13 cellular contexts compared by ENCODE assay signal in the genomic region with DNA sequence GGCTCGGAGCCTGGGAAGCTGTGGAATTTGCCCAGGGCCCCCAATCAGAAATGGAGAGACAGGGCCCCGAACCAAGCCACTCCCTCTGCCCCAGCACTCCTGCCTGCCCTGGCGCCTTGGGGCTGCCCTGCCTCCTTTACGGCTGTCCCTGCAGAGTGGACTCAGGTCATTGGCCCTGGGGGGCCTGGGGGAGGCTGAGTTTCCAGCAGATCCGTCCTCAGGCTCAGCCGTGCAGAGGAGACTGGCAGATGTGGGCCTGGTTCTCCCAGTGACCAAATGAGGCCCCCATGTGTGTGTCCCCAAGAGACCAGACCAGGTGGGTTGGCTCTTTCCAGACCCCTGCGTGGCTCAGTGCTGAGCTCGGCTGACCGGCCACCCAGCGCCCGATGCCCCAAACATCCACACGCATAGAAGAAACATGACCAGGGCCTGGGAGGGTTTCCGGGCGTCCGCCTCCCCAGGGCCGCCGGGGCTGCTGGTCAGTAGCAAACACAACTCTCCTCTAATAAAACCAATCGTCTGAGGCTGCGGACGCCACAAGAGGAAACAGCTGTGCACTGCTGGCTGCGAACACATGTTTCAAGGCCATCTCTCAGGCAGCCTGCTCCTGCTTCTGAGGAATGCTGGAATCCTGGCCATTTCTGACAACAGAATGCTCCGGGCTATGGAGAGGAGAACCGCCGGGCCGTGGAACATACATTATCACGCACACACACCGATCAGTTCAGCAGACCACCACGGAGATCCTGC. TPM values are rescaled to one million over a fixed set of nuclear protein-coding genes. Genes with fewer than 3 reads are reported as not detected.
DNase-seq lines count a peak whose midpoint lies in the region; ATAC-seq and TF ChIP-seq lines count a peak whose summit lies in the region.
"Had no signal": no experiment of that assay in that cellular context is flagged by ENCODE, and none has a peak within 500 bp of the region (broad histone marks: within the 10 kb centered on the region; RNA-seq: fewer than 3 reads in every experiment).

No MANE protein-coding gene starts in this region.

- ATAC-seq in GM18909 (IDR thresholded peaks at IDR 0.05; ENCODE audit: poor library complexity, unreplicated experiment), result no peak
- no peak for ATAC-seq in activated CD8-positive, alpha-beta T cell treated with anti-CD3 and anti-CD28 coated beads for 36 hours
- no peak for ATAC-seq in GM18505 (IDR thresholded peaks at IDR 0.05; ENCODE audit: unreplicated experiment)

- POLR2A ChIA-PET in activated CD8-positive, alpha-beta T cell treated with anti-CD3 and anti-CD28 coated beads for 36 hours (lab: Charles Lee), result no interaction called here
- POLR2A ChIA-PET in HEK293T (lab: Yijun Ruan, JAX), result no interaction called here

- peaks cover 13% of the 10 kb centered on the region for H3K4me1 Mint-ChIP-seq in activated CD8-positive, alpha-beta T cell treated with anti-CD3 and anti-CD28 coated beads for 36 hours (ENCODE audit: low read depth)
- H3K4me1 Mint-ChIP-seq: activated CD4-positive, alpha-beta T cell treated with anti-CD3 and anti-CD28 coated beads, Interleukin-2, amount 10 ng/mL, durations not matched to agents 24 days and 14 days; activated naive CD8-positive, alpha-beta T cell treated with anti-CD3 and anti-CD28 coated beads for 36 hours had no signal

- no peaks in the 10 kb centered on the region for H3K27me3 Mint-ChIP-seq in activated CD8-positive, alpha-beta T cell treated with anti-CD3 and anti-CD28 coated beads for 36 hours
- H3K27me3 Mint-ChIP-seq: activated CD4-positive, alpha-beta T cell treated with anti-CD3 and anti-CD28 coated beads, Interleukin-2, amount 10 ng/mL, durations not matched to agents 24 days and 14 days; activated naive CD8-positive, alpha-beta T cell treated with anti-CD3 and anti-CD28 coated beads for 36 hours had no signal

- peak overlapping the region; percentile 76 for H2AFZ ChIP-seq in osteoblast (ENCODE audit: low read length)

- TF ChIP-seq POLR2A in Peyer's patch (IDR thresholded peaks at IDR 0.05) (no peak), GM18505 (IDR thresholded peaks at IDR 0.05; ENCODE audit: borderline replicate concordance, extremely low read depth, insufficient read depth, insufficient read length) (no peak)

- no peaks in the 10 kb centered on the region for H3K9me3 ChIP-seq in Peyer's patch
- H3K9me3 ChIP-seq in osteoblast (ENCODE audit: low read depth, low read length), result no peaks in the 10 kb centered on the region
- H3K9me3 ChIP-seq: uterus had no signal

- no peak overlapping the region for H3K27ac ChIP-seq in Peyer's patch
- H3K27ac ChIP-seq in osteoblast (ENCODE audit: low read depth, low read length), result no peak overlapping the region
- H3K27ac ChIP-seq: uterus had no signal

- H3K4me3 Mint-ChIP-seq in activated CD8-positive, alpha-beta T cell treated with anti-CD3 and anti-CD28 coated beads for 36 hours, result no peak overlapping the region
- H3K4me3 Mint-ChIP-seq: activated CD4-positive, alpha-beta T cell treated with anti-CD3 and anti-CD28 coated beads, Interleukin-2, amount 10 ng/mL, durations not matched to agents 24 days and 14 days; activated naive CD8-positive, alpha-beta T cell treated with anti-CD3 and anti-CD28 coated beads for 36 hours; immature natural killer cell had no signal

- intact Hi-C loops in activated CD8-positive, alpha-beta T cell treated with anti-CD3 and anti-CD28 coated beads for 36 hours (cut with micrococcal nuclease), result no loop called here

- no peaks in the 10 kb centered on the region for H4K20me1 ChIP-seq in osteoblast (ENCODE audit: insufficient read depth, low read length)

- DNase-seq in AG20443 (ENCODE audit: low spot score) (peak; percentile 77), Peyer's patch (peak in 2 of 3 donors; percentile 47 to 48), foreskin melanocyte (peak; percentile 30), osteoblast (ENCODE audit: insufficient read length, low spot score, missing footprints) (peak; percentile 98), HEK293T (ENCODE audit: extremely low spot score) (no peak)
- DNase-seq in activated CD8-positive, alpha-beta T cell treated with anti-CD3 and anti-CD28 coated beads for 36 hours, result no peak
- DNase-seq: activated CD4-positive, alpha-beta T cell treated with anti-CD3 and anti-CD28 coated beads, Interleukin-2, amount 10 ng/mL, durations not matched to agents 24 days and 14 days; activated naive CD8-positive, alpha-beta T cell treated with anti-CD3 and anti-CD28 coated beads for 36 hours; immature natural killer cell; KBM-7 had no signal

- no peaks in the 10 kb centered on the region for H3K27me3 ChIP-seq in Peyer's patch
- no peaks in the 10 kb centered on the region for H3K27me3 ChIP-seq in osteoblast (ENCODE audit: insufficient read depth, low read length)
- H3K27me3 ChIP-seq: uterus had no signal

- H3K36me3 ChIP-seq in Peyer's patch, result no peaks in the 10 kb centered on the region
- no peaks in the 10 kb centered on the region for H3K36me3 ChIP-seq in osteoblast (ENCODE audit: insufficient read depth, low read length)
- H3K36me3 ChIP-seq: uterus had no signal

- H3K4me1 ChIP-seq in Peyer's patch, result peaks cover 0 to 7% (median 0%) of the 10 kb centered on the region in 4 donors
- peaks cover 43% of the 10 kb centered on the region for H3K4me1 ChIP-seq in osteoblast (ENCODE audit: insufficient read depth, low read length)

- H3K36me3 Mint-ChIP-seq in activated CD8-positive, alpha-beta T cell treated with anti-CD3 and anti-CD28 coated beads for 36 hours (ENCODE audit: low read depth), result no peaks in the 10 kb centered on the region
- H3K36me3 Mint-ChIP-seq: activated naive CD8-positive, alpha-beta T cell treated with anti-CD3 and anti-CD28 coated beads for 36 hours had no signal

- no peak overlapping the region for H3K4me2 ChIP-seq in osteoblast (ENCODE audit: insufficient read depth, low read length)

- H3K9me3 Mint-ChIP-seq in activated CD8-positive, alpha-beta T cell treated with anti-CD3 and anti-CD28 coated beads for 36 hours, result peaks cover 13% of the 10 kb centered on the region

- H3K4me3 ChIP-seq in Peyer's patch (no peak overlapping the region), osteoblast (ENCODE audit: insufficient read depth, low read length) (no peak overlapping the region)
- H3K4me3 ChIP-seq: uterus had no signal

- TF ChIP-seq CTCF in Peyer's patch (IDR thresholded peaks at IDR 0.05) (no peak), osteoblast (IDR thresholded peaks at IDR 0.05; ENCODE audit: extremely low read depth, low read depth, low read length) (no peak)
- no peak for TF ChIP-seq CTCF in activated CD8-positive, alpha-beta T cell treated with anti-CD3 and anti-CD28 coated beads for 36 hours (IDR thresholded peaks at IDR 0.05)

- no peaks in the 10 kb centered on the region for H3K79me2 ChIP-seq in osteoblast (ENCODE audit: insufficient read depth, low read length)

- H3K27ac Mint-ChIP-seq in activated CD8-positive, alpha-beta T cell treated with anti-CD3 and anti-CD28 coated beads for 36 hours, result no peak overlapping the region
- H3K27ac Mint-ChIP-seq: activated CD4-positive, alpha-beta T cell treated with anti-CD3 and anti-CD28 coated beads, Interleukin-2, amount 10 ng/mL, durations not matched to agents 24 days and 14 days; activated naive CD8-positive, alpha-beta T cell treated with anti-CD3 and anti-CD28 coated beads for 36 hours had no signal

- CTCF ChIA-PET in activated CD8-positive, alpha-beta T cell treated with anti-CD3 and anti-CD28 coated beads for 36 hours (lab: Charles Lee), result no interaction called here
- CTCF ChIA-PET in HEK293T (lab: Yijun Ruan, JAX), result no interaction called here

TF ChIP-seq in HEK293T, 16 proteins besides CTCF, POLR2A, EP300 and RAD21:
- TF ChIP-seq FOXK2 (IDR thresholded peaks at IDR 0.05) (no peak), CTBP1 (IDR thresholded peaks at IDR 0.05; ENCODE audit: borderline replicate concordance) (no peak), NFRKB (IDR thresholded peaks at IDR 0.05) (no peak), BHLHE40 (IDR thresholded peaks at IDR 0.05; ENCODE audit: borderline replicate concordance) (no peak), HDGF (IDR thresholded peaks at IDR 0.05; ENCODE audit: borderline replicate concordance) (no peak), ZNF384 (IDR thresholded peaks at IDR 0.05) (no peak), FOXA1 (IDR thresholded peaks at IDR 0.05) (no peak), FOXM1 (IDR thresholded peaks at IDR 0.05; ENCODE audit: borderline replicate concordance) (no peak), LEF1 (IDR thresholded peaks at IDR 0.05; ENCODE audit: borderline replicate concordance) (no peak), ELF4 (IDR thresholded peaks at IDR 0.05) (no peak)
- TF ChIP-seq, protein P1, sequence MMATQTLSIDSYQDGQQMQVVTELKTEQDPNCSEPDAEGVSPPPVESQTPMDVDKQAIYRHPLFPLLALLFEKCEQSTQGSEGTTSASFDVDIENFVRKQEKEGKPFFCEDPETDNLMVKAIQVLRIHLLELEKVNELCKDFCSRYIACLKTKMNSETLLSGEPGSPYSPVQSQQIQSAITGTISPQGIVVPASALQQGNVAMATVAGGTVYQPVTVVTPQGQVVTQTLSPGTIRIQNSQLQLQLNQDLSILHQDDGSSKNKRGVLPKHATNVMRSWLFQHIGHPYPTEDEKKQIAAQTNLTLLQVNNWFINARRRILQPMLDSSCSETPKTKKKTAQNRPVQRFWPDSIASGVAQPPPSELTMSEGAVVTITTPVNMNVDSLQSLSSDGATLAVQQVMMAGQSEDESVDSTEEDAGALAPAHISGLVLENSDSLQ (IDR thresholded peaks at IDR 0.05), result no peak
TF ChIP-seq in HEK293T: peak in this region for 0.

RNA-seq across cellular contexts. Expression of a gene that starts 54.8 kb away (rescaled TPM):
- 10 to 100 TPM in 3 of 4 donors, 1 to 10 TPM in 1; 5.8 to 97.8 (median 59.4) TPM for total RNA-seq in Peyer's patch
- total RNA-seq in osteoblast, result 32.6 and 35.9 TPM in 2 replicates
- 10 to 100 TPM; 16.7 to 18.8 TPM for total RNA-seq in activated CD8-positive, alpha-beta T cell treated with anti-CD3 and anti-CD28 coated beads for 36 hours

Comparison
In these comparisons a context has a peak if more than half of its experiments do, and no peak if none do; other contexts are left out.
1. DNase-seq: peak in AG20443 (single experiment), Peyer's patch (2 of 3), foreskin melanocyte (single experiment) and osteoblast (single experiment); none in activated CD8-positive, alpha-beta T cell treated with anti-CD3 and anti-CD28 coated beads for 36 hours (single experiment) and HEK293T (single experiment).